12 cellular contexts compared by ENCODE assay signal in the genomic region with DNA sequence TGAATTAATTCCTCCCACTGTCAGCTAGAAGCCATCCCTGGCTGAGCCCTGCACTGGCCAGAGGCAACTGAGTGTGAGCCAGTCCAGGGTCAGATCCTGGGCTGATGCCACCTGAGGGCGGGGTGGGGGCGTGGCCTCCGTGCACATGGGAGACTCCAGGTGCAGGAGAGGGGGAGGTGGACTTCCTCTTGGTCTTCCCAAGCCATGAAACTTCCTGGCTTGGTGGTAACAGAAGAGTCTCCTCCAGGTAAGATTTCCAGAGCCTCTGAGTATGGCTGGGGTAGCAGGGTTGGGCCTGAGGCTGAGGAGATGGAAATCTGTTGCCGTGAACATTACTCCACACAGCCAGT. TPM values are rescaled to one million over a fixed set of nuclear protein-coding genes. Genes with fewer than 3 reads are reported as not detected.
A peak's percentile ranks its signal among the peaks of the same experiment; 100 is the strongest.
DNase-seq lines count a peak whose midpoint lies in the region; ATAC-seq and TF ChIP-seq lines count a peak whose summit lies in the region.
"Had no signal": no experiment of that assay in that cellular context is flagged by ENCODE, and none has a peak within 500 bp of the region (broad histone marks: within the 10 kb centered on the region; RNA-seq: fewer than 3 reads in every experiment).

No MANE protein-coding gene starts in this region.

- peaks cover 21% of the 10 kb centered on the region for H3K4me1 Mint-ChIP-seq in stimulated activated naive CD8-positive, alpha-beta T cell treated with anti-CD3 and anti-CD28 coated beads, Interleukin-15, amount 100 ng/mL, for 72 hours

- TF ChIP-seq CTCF in esophagus muscularis mucosa (IDR thresholded peaks at IDR 0.05) (no peak), parathyroid adenoma (IDR thresholded peaks at IDR 0.05) (no peak), foreskin fibroblast (IDR thresholded peaks at IDR 0.05; ENCODE audit: low read depth, low read length) (no peak)

- H3K27ac ChIP-seq in esophagus muscularis mucosa (replicated peaks in 1 of 4) (peak overlapping the region; percentile 37 to 60 (median 51)), parathyroid adenoma (peak overlapping the region; percentile 94)

- intact Hi-C loops in esophagus muscularis mucosa (cut with DNase I) = no loop called here

- peaks cover 8% of the 10 kb centered on the region for H3K36me3 ChIP-seq in ES-I3 (ENCODE audit: insufficient read depth, low read length)
- H3K36me3 ChIP-seq in esophagus muscularis mucosa = no peaks in the 10 kb centered on the region
- H3K36me3 ChIP-seq in parathyroid adenoma (ENCODE audit: control insufficient read depth, insufficient read depth, low read length) = no peaks in the 10 kb centered on the region

- H3K4me3 ChIP-seq in esophagus muscularis mucosa (no peak overlapping the region), parathyroid adenoma (ENCODE audit: low read depth, low read length) (peak overlapping the region; percentile 70), foreskin fibroblast (ENCODE audit: low read depth in 1 of 2, low read length in 2 of 2) (no peak overlapping the region)

- H3K4me1 ChIP-seq in ES-I3 (ENCODE audit: insufficient read depth, low read length) (peaks cover 36% of the 10 kb centered on the region), esophagus muscularis mucosa (peaks cover 32 to 56% (median 46%) of the 10 kb centered on the region in 4 donors), parathyroid adenoma (peaks cover 36% of the 10 kb centered on the region)

- H3K9ac ChIP-seq in ES-I3 (ENCODE audit: low read depth, low read length) = peak overlapping the region; percentile 54
- H3K9ac ChIP-seq in parathyroid adenoma = peak overlapping the region; percentile 40

- ATAC-seq in stimulated activated naive CD8-positive, alpha-beta T cell treated with anti-CD3 and anti-CD28 coated beads, Interleukin-15, amount 100 ng/mL, for 72 hours = no peak
- ATAC-seq in HG02623 (IDR thresholded peaks at IDR 0.05; ENCODE audit: unreplicated experiment) = no peak

- H3K9me3 ChIP-seq in ES-I3 (ENCODE audit: control insufficient read depth, insufficient read depth, low read length) = no peaks in the 10 kb centered on the region
- no peaks in the 10 kb centered on the region for H3K9me3 ChIP-seq in esophagus muscularis mucosa
- no peaks in the 10 kb centered on the region for H3K9me3 ChIP-seq in parathyroid adenoma (ENCODE audit: control insufficient read depth, low read length)

- no peak for TF ChIP-seq EP300 in esophagus muscularis mucosa (IDR thresholded peaks at IDR 0.05)

- DNase-seq in NCI-H774 (lab: John Stamatoyannopoulos, UW) = peak; percentile 72
- no peak for DNase-seq in esophagus muscularis mucosa (ENCODE audit: extremely low spot score)
- no peak for DNase-seq in foreskin fibroblast
- DNase-seq in stimulated activated naive CD8-positive, alpha-beta T cell treated with anti-CD3 and anti-CD28 coated beads, Interleukin-15, amount 100 ng/mL, for 72 hours = no peak
- no peak for DNase-seq in NK-92 (lab: John Stamatoyannopoulos, UW; ENCODE audit: unreplicated experiment)
- DNase-seq: activated naive CD4-positive, alpha-beta T cell; GF-D8; NCI-H1092 treated with DMSO at 0.1 percent for 48 hours had no signal

- H3K27me3 ChIP-seq in esophagus muscularis mucosa (no peaks in the 10 kb centered on the region), parathyroid adenoma (ENCODE audit: control insufficient read depth, insufficient read depth, low read length) (no peaks in the 10 kb centered on the region)

- H2AFZ ChIP-seq in parathyroid adenoma = peak overlapping the region; percentile 72

- H3K27ac Mint-ChIP-seq in stimulated activated naive CD8-positive, alpha-beta T cell treated with anti-CD3 and anti-CD28 coated beads, Interleukin-15, amount 100 ng/mL, for 72 hours = no peak overlapping the region

- no peak for TF ChIP-seq POLR2A in esophagus muscularis mucosa (IDR thresholded peaks at IDR 0.05; ENCODE audit: low read depth)

- H3K9me3 Mint-ChIP-seq in stimulated activated naive CD8-positive, alpha-beta T cell treated with anti-CD3 and anti-CD28 coated beads, Interleukin-15, amount 100 ng/mL, for 72 hours = no peaks in the 10 kb centered on the region

- H3K27me3 Mint-ChIP-seq in stimulated activated naive CD8-positive, alpha-beta T cell treated with anti-CD3 and anti-CD28 coated beads, Interleukin-15, amount 100 ng/mL, for 72 hours = no peaks in the 10 kb centered on the region

- 56% methylated on average over 4 of the region's 4 CpGs for WGBS in esophagus muscularis mucosa

- peak overlapping the region; percentile 85 for H3K4me2 ChIP-seq in parathyroid adenoma (ENCODE audit: low read length)

- peak overlapping the region in 1 of 2 donors; percentile 33 for H3K4me3 Mint-ChIP-seq in stimulated activated naive CD8-positive, alpha-beta T cell treated with anti-CD3 and anti-CD28 coated beads, Interleukin-15, amount 100 ng/mL, for 72 hours

- no peaks in the 10 kb centered on the region for H3K79me2 ChIP-seq in parathyroid adenoma

RNA-seq across cellular contexts. Expression of gene RAB17, which starts 0.5 kb away (rescaled TPM):
- total RNA-seq in esophagus muscularis mucosa = 1 to 10 TPM in 2 of 4 donors, under 1 TPM in 2; 0.83 to 3.7 (median 1.4) TPM

RNA-seq across cellular contexts. Expression of gene PRLH, which starts 24.6 kb away (rescaled TPM):
- total RNA-seq in esophagus muscularis mucosa = not detected
- total RNA-seq: mononuclear cell had no signal

RNA-seq across cellular contexts. Expression of gene LRRFIP1, which starts 36.4 kb away (rescaled TPM):
- 100 to 1,000 TPM; 142 to 213 (median 191) TPM for total RNA-seq in esophagus muscularis mucosa
